Comparison of ENCODE assay signal across 10 cellular contexts in the genomic region with DNA sequence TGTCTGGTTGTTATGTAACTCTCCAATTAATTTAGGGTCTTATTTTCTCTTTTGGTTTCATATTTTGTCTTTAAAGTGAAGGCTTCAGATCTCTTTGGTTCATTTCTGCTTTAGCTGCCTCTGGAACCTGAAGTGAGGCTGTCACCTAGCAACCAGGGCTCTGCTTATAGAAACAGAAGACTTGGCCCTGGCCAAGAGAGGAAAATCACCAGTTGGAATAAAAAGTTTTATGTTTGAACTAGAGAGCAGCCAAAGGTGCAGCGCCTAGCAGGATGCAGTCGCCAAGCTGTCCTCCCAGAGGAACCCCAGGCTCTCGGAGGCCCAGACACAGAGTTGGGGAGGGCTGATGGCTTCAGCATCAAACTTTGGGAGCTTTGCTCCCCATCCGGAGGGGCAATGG. TPM values are rescaled to one million over a fixed set of nuclear protein-coding genes. Genes with fewer than 3 reads are reported as not detected.
DNase-seq lines count a peak whose midpoint lies in the region; ATAC-seq and TF ChIP-seq lines count a peak whose summit lies in the region.
"Had no signal": no experiment of that assay in that cellular context is flagged by ENCODE, and none has a peak within 500 bp of the region (broad histone marks: within the 10 kb centered on the region; RNA-seq: fewer than 3 reads in every experiment).

No MANE protein-coding gene starts in this region.

- no peaks in the 10 kb centered on the region for H3K36me3 ChIP-seq in sigmoid colon
- no peaks in the 10 kb centered on the region for H3K36me3 ChIP-seq in gastrocnemius medialis

- peak overlapping the region in 3 of 4 donors; percentile 46 to 63 (median 51) for H3K27ac ChIP-seq in sigmoid colon
- H3K27ac ChIP-seq in gastrocnemius medialis = no peak overlapping the region
- H3K27ac ChIP-seq: parathyroid adenoma had no signal

- no peak for TF ChIP-seq POLR2A in sigmoid colon (IDR thresholded peaks at IDR 0.05)
- no peak for TF ChIP-seq POLR2A in gastrocnemius medialis (IDR thresholded peaks at IDR 0.05)

- 17 to 40% methylated on average over 4 of the region's 4 CpGs for WGBS in sigmoid colon, 2 donors

- H3K4me3 ChIP-seq in sigmoid colon (no peak overlapping the region), gastrocnemius medialis (no peak overlapping the region)

- H3K27ac Mint-ChIP-seq in Calu3 (ENCODE audit: unreplicated experiment) = no peak overlapping the region
- H3K27ac Mint-ChIP-seq: activated B cell treated with CpG ODN at 0.5 μM for 24 hours had no signal

- no peaks in the 10 kb centered on the region for H3K4me1 Mint-ChIP-seq in Calu3 (ENCODE audit: low read depth, unreplicated experiment)

- H3K27me3 ChIP-seq in sigmoid colon (no peaks in the 10 kb centered on the region), gastrocnemius medialis (no peaks in the 10 kb centered on the region)

- TF ChIP-seq CTCF in sigmoid colon (IDR thresholded peaks at IDR 0.05) = no peak
- TF ChIP-seq CTCF in Calu3 (IDR thresholded peaks at IDR 0.05; ENCODE audit: unreplicated experiment) = no peak
- no peak for TF ChIP-seq CTCF in gastrocnemius medialis (IDR thresholded peaks at IDR 0.05 in 4 of 5, conservative IDR thresholded peaks at IDR 0.05 in 1 of 5)

- H3K4me3 Mint-ChIP-seq in Calu3 (ENCODE audit: low read depth, unreplicated experiment) = no peak overlapping the region
- H3K4me3 Mint-ChIP-seq: activated B cell treated with CpG ODN at 0.5 μM for 24 hours had no signal

- ATAC-seq in left cardiac atrium (peak in 1 of 2 donors; percentile 76), gastrocnemius medialis (no peak)

- peaks cover 0 to 3% (median 0%) of the 10 kb centered on the region in 4 donors for H3K9me3 ChIP-seq in sigmoid colon
- H3K9me3 ChIP-seq in gastrocnemius medialis = no peaks in the 10 kb centered on the region

- BruUV-seq in Calu3 (replicated peaks; lab: Mats Ljungman, UMichigan) = no TSS peak

- peaks cover 6% of the 10 kb centered on the region for H3K9me3 Mint-ChIP-seq in Calu3 (ENCODE audit: low read depth, unreplicated experiment)

- H3K4me1 ChIP-seq in sigmoid colon (peaks cover 0 to 32% (median 14%) of the 10 kb centered on the region in 4 donors), gastrocnemius medialis (no peaks in the 10 kb centered on the region)
- H3K4me1 ChIP-seq: parathyroid adenoma had no signal

- H3K36me3 Mint-ChIP-seq in Calu3 (ENCODE audit: insufficient read depth, unreplicated experiment) = no peaks in the 10 kb centered on the region

- no peak for TF ChIP-seq EP300 in sigmoid colon (IDR thresholded peaks at IDR 0.05)

- DNase-seq in DMS79 treated with DMSO at 0.1 percent for 48 hours (lab: John Stamatoyannopoulos, UW) (peak; percentile 18), DMS79 (lab: John Stamatoyannopoulos, UW) (no peak), NCI-H510A (lab: John Stamatoyannopoulos, UW) (peak; percentile 1), left cardiac atrium (peak; percentile 55), sigmoid colon (peak; percentile 80), Calu3 (no peak), HuH-7 (ENCODE audit: low spot score) (no peak), gastrocnemius medialis (no peak)
- DNase-seq: activated B cell treated with CpG ODN at 0.5 μM for 24 hours had no signal

- CTCF ChIA-PET in Calu3 (lab: Charles Lee) = no interaction called here

- intact Hi-C loops in left cardiac atrium (cut with DNase I) = no loop called here
- intact Hi-C loops in sigmoid colon (cut with DNase I) = no loop called here
- intact Hi-C loops in Calu3 (cut with micrococcal nuclease; ENCODE audit: unreplicated experiment) = no loop called here
- intact Hi-C loops in gastrocnemius medialis (cut with DNase I; ENCODE audit: low total_unique reads) = no loop called here

- H3K27me3 Mint-ChIP-seq in Calu3 (ENCODE audit: unreplicated experiment) = peaks cover 56% of the 10 kb centered on the region

- in situ Hi-C loops in gastrocnemius medialis (cut with MboI; ENCODE audit: low sequenced_read_pairs in 4 of 4) = no loop called here

RNA-seq across cellular contexts. Expression of a gene that starts 41.1 kb away (rescaled TPM):
- total RNA-seq in left cardiac atrium (not detected), sigmoid colon (not detected), Calu3 (2022) (not detected in 2 replicates), gastrocnemius medialis (not detected)
- polyA plus RNA-seq in sigmoid colon = not detected
- total RNA-seq: activated B cell treated with CpG ODN at 0.5 μM for 24 hours had no signal

Comparison
In these comparisons a context has a peak if more than half of its experiments do, and no peak if none do; other contexts are left out.
1. DNase-seq: peak in DMS79 treated with DMSO at 0.1 percent for 48 hours (single experiment), NCI-H510A (single experiment), left cardiac atrium (single experiment) and sigmoid colon (single experiment); none in DMS79 (single experiment), Calu3 (single experiment), HuH-7 (single experiment) and gastrocnemius medialis (0 of 2).
2. H3K27ac ChIP-seq: peak in sigmoid colon (3 of 4); none in gastrocnemius medialis (0 of 4).